ENCODE assay signal across 32 cellular contexts in genomic region chr11:4748435-4748834, GRCh38. TPM values are rescaled to one million over a fixed set of nuclear protein-coding genes. Genes with fewer than 3 reads are reported as not detected.
"Had no signal": no experiment of that assay in that cellular context is flagged by ENCODE, and none has a peak within 500 bp of the region (broad histone marks: within the 10 kb centered on the region; RNA-seq: fewer than 3 reads in every experiment).

No MANE protein-coding gene starts in this region.

- H3K4me1 ChIP-seq: testis, uterus had no signal

- H3K27ac Mint-ChIP-seq: activated B cell treated with CpG ODN at 0.5 μM for 24 hours; activated CD4-positive, alpha-beta memory T cell treated with anti-CD3 and anti-CD28 coated beads for 36 hours; activated naive CD8-positive, alpha-beta T cell treated with anti-CD3 and anti-CD28 coated beads, Interleukin-2, amount 50 U/mL, for 24 hours; brain; endodermal cell; immature natural killer cell; natural killer cell; stimulated activated memory B cell treated with anti-CD40 and anti-IgM and Interleukin-4, amounts not matched to agents 10 μg/mL and 1 μg/mL and 100 μg/mL, for 72 hours; T-helper 1 cell treated with Interleukin-12 subunit alpha and Interleukin-12 subunit beta and Interleukin-4 antibody, amounts not matched to agents 30 μg/mL and 1 μg/mL, for 36 hours had no signal

- H3K27ac ChIP-seq: epithelial cell of prostate, hepatocyte, left ventricle myocardium inferior, testis, uterus had no signal

- H2AFZ ChIP-seq: hepatocyte had no signal

- DNase-seq: activated B cell treated with CpG ODN at 0.5 μM for 24 hours; activated CD4-positive, alpha-beta memory T cell treated with anti-CD3 and anti-CD28 coated beads for 36 hours; activated CD4-positive, alpha-beta T cell treated with anti-CD3 and anti-CD28 coated beads for 4 hours; activated effector memory CD4-positive, alpha-beta T cell treated with anti-CD3 and anti-CD28 coated beads, Interleukin-2, amount 50 U/mL, for 16 hours; activated naive CD4-positive, alpha-beta T cell treated with anti-CD3 and anti-CD28 coated beads, Interleukin-2, amount 50 U/mL, for 16 hours; activated naive CD8-positive, alpha-beta T cell treated with anti-CD3 and anti-CD28 coated beads, Interleukin-2, amount 50 U/mL, for 24 hours; aorta; cerebellar nuclear complex; cortex of kidney; endodermal cell; foreskin melanocyte; glutamatergic neuron; immature natural killer cell; kidney glomerular epithelial cell; left ventricle myocardium inferior; midbrain; natural killer cell; stimulated activated CD4-positive, alpha-beta T cell treated with anti-CD3 and anti-CD28 coated beads, Interleukin-15, amount 100 ng/mL, for 24 hours; T1000; testis; trophoblast cell; uterus had no signal

- H3K36me3 ChIP-seq: left ventricle myocardium inferior had no signal

- H3K27me3 ChIP-seq: hepatocyte, testis, uterus had no signal

- H3K4me3 ChIP-seq: hepatocyte, left ventricle myocardium inferior, smooth muscle cell, testis, uterus had no signal

- H3K4me1 Mint-ChIP-seq: activated B cell treated with CpG ODN at 0.5 μM for 24 hours; activated naive CD8-positive, alpha-beta T cell treated with anti-CD3 and anti-CD28 coated beads, Interleukin-2, amount 50 U/mL, for 24 hours; brain; endodermal cell; immature natural killer cell; natural killer cell; stimulated activated memory B cell treated with anti-CD40 and anti-IgM and Interleukin-4, amounts not matched to agents 10 μg/mL and 1 μg/mL and 100 μg/mL, for 72 hours had no signal

- H3K9me3 Mint-ChIP-seq: activated B cell treated with CpG ODN at 0.5 μM for 24 hours; activated CD4-positive, alpha-beta memory T cell treated with anti-CD3 and anti-CD28 coated beads for 36 hours; activated naive CD8-positive, alpha-beta T cell treated with anti-CD3 and anti-CD28 coated beads, Interleukin-2, amount 50 U/mL, for 24 hours; brain; endodermal cell; natural killer cell; stimulated activated memory B cell treated with anti-CD40 and anti-IgM and Interleukin-4, amounts not matched to agents 10 μg/mL and 1 μg/mL and 100 μg/mL, for 72 hours; T-helper 1 cell treated with Interleukin-12 subunit alpha and Interleukin-12 subunit beta and Interleukin-4 antibody, amounts not matched to agents 30 μg/mL and 1 μg/mL, for 36 hours had no signal

- H3K4me2 ChIP-seq: hepatocyte, smooth muscle cell had no signal

- H3K79me2 ChIP-seq: hepatocyte had no signal

- H3K4me3 Mint-ChIP-seq: activated B cell treated with CpG ODN at 0.5 μM for 24 hours; activated CD4-positive, alpha-beta memory T cell treated with anti-CD3 and anti-CD28 coated beads for 36 hours; activated naive CD8-positive, alpha-beta T cell treated with anti-CD3 and anti-CD28 coated beads, Interleukin-2, amount 50 U/mL, for 24 hours; brain; endodermal cell; immature natural killer cell; natural killer cell; stimulated activated memory B cell treated with anti-CD40 and anti-IgM and Interleukin-4, amounts not matched to agents 10 μg/mL and 1 μg/mL and 100 μg/mL, for 72 hours; T-helper 1 cell treated with Interleukin-12 subunit alpha and Interleukin-12 subunit beta and Interleukin-4 antibody, amounts not matched to agents 30 μg/mL and 1 μg/mL, for 36 hours had no signal

- H3K36me3 Mint-ChIP-seq: activated CD4-positive, alpha-beta memory T cell treated with anti-CD3 and anti-CD28 coated beads for 36 hours; brain; immature natural killer cell; natural killer cell; stimulated activated memory B cell treated with anti-CD40 and anti-IgM and Interleukin-4, amounts not matched to agents 10 μg/mL and 1 μg/mL and 100 μg/mL, for 72 hours had no signal

- ATAC-seq: activated naive CD8-positive, alpha-beta T cell treated with anti-CD3 and anti-CD28 coated beads, Interleukin-2, amount 50 U/mL, for 24 hours; natural killer cell; sciatic nerve; stimulated activated memory B cell treated with anti-CD40 and anti-IgM and Interleukin-4, amounts not matched to agents 10 μg/mL and 1 μg/mL and 100 μg/mL, for 72 hours had no signal

RNA-seq across cellular contexts. Expression of gene OR51F1, which starts 21.3 kb away (rescaled TPM):
- total RNA-seq: activated B cell treated with CpG ODN at 0.5 μM for 24 hours; activated CD4-positive, alpha-beta memory T cell treated with anti-CD3 and anti-CD28 coated beads for 36 hours; aorta; endodermal cell; hepatocyte; left ventricle myocardium inferior; natural killer cell; osteoblast; posterior vena cava; renal cortical epithelial cell; sciatic nerve; smooth muscle cell; testis; uterus had no signal
- polyA plus RNA-seq: aorta, hepatocyte, immature natural killer cell, smooth muscle cell had no signal

RNA-seq across cellular contexts. Expression of gene MMP26, which starts 43.9 kb away (rescaled TPM):
- total RNA-seq: activated B cell treated with CpG ODN at 0.5 μM for 24 hours; activated CD4-positive, alpha-beta memory T cell treated with anti-CD3 and anti-CD28 coated beads for 36 hours; aorta; endodermal cell; hepatocyte; left ventricle myocardium inferior; natural killer cell; osteoblast; posterior vena cava; renal cortical epithelial cell; sciatic nerve; smooth muscle cell; uterus had no signal
- polyA plus RNA-seq: aorta, hepatocyte, immature natural killer cell, smooth muscle cell had no signal

RNA-seq across cellular contexts. Expression of gene OR51E2, which starts 50.8 kb away (rescaled TPM):
- total RNA-seq: activated B cell treated with CpG ODN at 0.5 μM for 24 hours; activated CD4-positive, alpha-beta memory T cell treated with anti-CD3 and anti-CD28 coated beads for 36 hours; endodermal cell; left ventricle myocardium inferior; natural killer cell; osteoblast; renal cortical epithelial cell; smooth muscle cell had no signal
- polyA plus RNA-seq: aorta, immature natural killer cell, smooth muscle cell had no signal

RNA-seq across cellular contexts. Expression of gene OR52R1, which starts 55.7 kb away (rescaled TPM):
- total RNA-seq: activated B cell treated with CpG ODN at 0.5 μM for 24 hours; activated CD4-positive, alpha-beta memory T cell treated with anti-CD3 and anti-CD28 coated beads for 36 hours; aorta; endodermal cell; hepatocyte; left ventricle myocardium inferior; natural killer cell; osteoblast; posterior vena cava; renal cortical epithelial cell; sciatic nerve; smooth muscle cell; testis; uterus had no signal
- polyA plus RNA-seq: aorta, hepatocyte, immature natural killer cell, smooth muscle cell had no signal
